Comparison of ENCODE assay signal across 1 cellular context in the genomic region with DNA sequence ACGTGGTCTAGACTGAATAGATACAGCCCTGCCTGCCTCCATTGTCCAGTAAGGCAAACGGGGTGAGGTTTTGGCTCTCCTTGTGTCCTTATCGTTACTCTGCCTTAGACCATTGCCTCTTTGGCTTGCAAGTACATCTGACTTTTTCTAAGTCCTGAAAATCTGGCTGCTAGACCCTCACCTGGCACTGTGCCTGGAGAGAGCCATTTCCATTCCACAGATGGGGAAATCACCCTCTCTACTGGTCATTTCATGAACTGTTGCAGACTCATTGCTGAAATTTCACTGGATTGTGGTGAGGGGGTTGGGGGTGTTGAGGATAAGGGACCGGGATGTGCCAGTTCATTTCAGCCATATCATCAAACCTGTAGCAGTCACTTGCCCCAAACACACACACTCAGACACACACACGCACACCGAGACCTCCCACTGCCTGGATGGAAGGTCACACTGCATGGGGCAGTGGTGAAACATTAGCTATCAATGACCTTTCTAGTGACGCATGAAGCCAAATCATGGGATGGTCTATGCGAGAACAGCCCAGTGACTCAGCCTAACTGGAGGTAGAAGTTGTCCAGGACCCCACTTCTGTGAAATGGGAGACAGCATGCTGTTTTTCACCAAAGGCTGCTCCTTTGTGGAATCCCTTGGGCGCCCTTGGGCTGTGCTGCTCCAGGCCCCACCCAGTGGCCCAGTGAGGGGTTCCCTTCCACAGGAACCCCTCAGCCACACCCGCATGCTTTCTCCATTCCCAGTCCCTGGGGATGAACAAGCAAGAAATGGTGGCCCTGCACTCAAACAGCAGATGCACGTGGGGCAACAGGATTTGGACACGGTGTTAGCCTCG.
A peak's percentile ranks its signal among the peaks of the same experiment; 100 is the strongest.
TF ChIP-seq lines count a peak whose summit lies in the region.

No MANE protein-coding gene starts in this region.

TF ChIP-seq in H1, 55 proteins besides CTCF, POLR2A, EP300 and RAD21:
- TF ChIP-seq SP2 (IDR thresholded peaks at IDR 0.05; ENCODE audit: low read length), result no peak
- TF ChIP-seq, protein P1, sequence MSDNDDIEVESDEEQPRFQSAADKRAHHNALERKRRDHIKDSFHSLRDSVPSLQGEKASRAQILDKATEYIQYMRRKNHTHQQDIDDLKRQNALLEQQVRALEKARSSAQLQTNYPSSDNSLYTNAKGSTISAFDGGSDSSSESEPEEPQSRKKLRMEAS (IDR thresholded peaks at IDR 0.05), result no peak; the same call in 1 of the 2 replicates
- 0 out of 4 replicates have a peak, but pooled peaks of 1 of the 2 experiments have one; percentile 51 for TF ChIP-seq SIN3A (conservative IDR thresholded peaks at IDR 0.05 in 1 of 2, IDR thresholded peaks at IDR 0.05 in 1 of 2; ENCODE audit: low read depth in 1 of 2, low read length in 2 of 2)
- TF ChIP-seq RBBP5 (IDR thresholded peaks at IDR 0.05; ENCODE audit: borderline replicate concordance, low read depth, low read length), result 0 out of 2 replicates have a peak, but pooled peaks have one; percentile 24
- TF ChIP-seq SIRT6 (IDR thresholded peaks at IDR 0.05; ENCODE audit: low read length), result no peak
- TF ChIP-seq KDM5A (IDR thresholded peaks at IDR 0.05; ENCODE audit: low read length), result no peak
- TF ChIP-seq POLR2AphosphoS5 (IDR thresholded peaks at IDR 0.05; ENCODE audit: low read depth, low read length), result peak; percentile 4; the same call in 1 of the 2 replicates
- no peak for TF ChIP-seq SIX5 (IDR thresholded peaks at IDR 0.05; ENCODE audit: low read depth, low read length)
- no peak for TF ChIP-seq FOSL1 (IDR thresholded peaks at IDR 0.05; ENCODE audit: insufficient read depth, low read depth, low read length)
- TF ChIP-seq, protein P2, sequence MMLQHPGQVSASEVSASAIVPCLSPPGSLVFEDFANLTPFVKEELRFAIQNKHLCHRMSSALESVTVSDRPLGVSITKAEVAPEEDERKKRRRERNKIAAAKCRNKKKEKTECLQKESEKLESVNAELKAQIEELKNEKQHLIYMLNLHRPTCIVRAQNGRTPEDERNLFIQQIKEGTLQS (IDR thresholded peaks at IDR 0.05; ENCODE audit: insufficient read depth, low read depth, low read length), result no peak
- 0 out of 2 replicates have a peak, but pooled peaks have one; percentile 11 for TF ChIP-seq GTF2F1 (IDR thresholded peaks at IDR 0.05; ENCODE audit: borderline replicate concordance, low read depth, low read length)
- TF ChIP-seq YY1 (IDR thresholded peaks at IDR 0.05; ENCODE audit: low read depth, low read length), result peak; percentile 49; the same call in 1 of the 2 replicates
